Comparison of ENCODE assay signal across 16 cellular contexts in the genomic region with DNA sequence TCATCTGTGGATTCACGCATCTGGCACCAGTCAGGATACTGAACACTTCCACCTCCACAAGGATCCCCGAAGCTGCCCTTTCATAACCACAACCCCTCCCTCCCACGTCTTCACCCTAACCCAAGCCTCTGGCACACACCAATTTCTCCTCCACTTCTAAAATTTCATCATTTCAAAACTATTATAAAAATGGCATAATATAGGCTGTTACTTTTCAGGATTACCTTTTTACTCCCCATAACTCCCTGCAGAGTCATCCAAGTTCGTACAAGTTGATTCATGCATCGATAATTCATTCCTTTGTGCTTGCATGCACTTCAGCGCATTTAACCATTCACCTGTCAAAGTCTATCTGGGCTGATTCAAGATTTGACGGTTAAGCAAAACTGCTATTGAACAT. TPM values are rescaled to one million over a fixed set of nuclear protein-coding genes. Genes with fewer than 3 reads are reported as not detected.
"Had no signal": no experiment of that assay in that cellular context is flagged by ENCODE, and none has a peak within 500 bp of the region (broad histone marks: within the 10 kb centered on the region; RNA-seq: fewer than 3 reads in every experiment).

No MANE protein-coding gene starts in this region.

- H3K4me3 Mint-ChIP-seq: central memory CD8-positive, alpha-beta T cell; nephron had no signal

- H3K27me3 ChIP-seq: body of pancreas, right lobe of liver, testis, upper lobe of right lung had no signal

- H3K9me3 ChIP-seq: body of pancreas, right lobe of liver, stomach, testis, upper lobe of right lung had no signal

- H3K27ac Mint-ChIP-seq: activated naive CD4-positive, alpha-beta T cell treated with anti-CD3 and anti-CD28 coated beads, Interleukin-2, amount 50 U/mL, for 72 hours; nephron; progenitor cell of endocrine pancreas had no signal

- H3K4me3 ChIP-seq: body of pancreas, coronary artery, right lobe of liver, stomach, testis, upper lobe of right lung had no signal

- H3K36me3 ChIP-seq: right lobe of liver, stomach, upper lobe of right lung had no signal

- ATAC-seq: body of pancreas, right lobe of liver, upper lobe of right lung had no signal

- H3K27ac ChIP-seq: body of pancreas, coronary artery, right lobe of liver, stomach, testis, upper lobe of right lung had no signal

- DNase-seq: activated CD4-positive, alpha-beta T cell treated with anti-CD3 and anti-CD28 coated beads, Interleukin-2, amount 50 U/mL, for 48 hours; activated effector memory CD4-positive, alpha-beta T cell treated with Interleukin-2 at 50 U/mL for 16 hours; activated T-cell treated with anti-CD3 and anti-CD28 coated beads, Interleukin-2, amount 50 U/mL, for 1 hour; amygdala; body of pancreas; head of caudate nucleus; occipital lobe; right lobe of liver; stomach; testis; upper lobe of right lung had no signal

- H3K9me3 Mint-ChIP-seq: central memory CD8-positive, alpha-beta T cell; nephron had no signal

- H3K4me1 ChIP-seq: right lobe of liver, testis, upper lobe of right lung had no signal

RNA-seq across cellular contexts. Expression of a gene that starts 30.6 kb away (rescaled TPM):
- total RNA-seq: progenitor cell of endocrine pancreas had no signal
